8 cellular contexts compared by ENCODE assay signal in the genomic region with DNA sequence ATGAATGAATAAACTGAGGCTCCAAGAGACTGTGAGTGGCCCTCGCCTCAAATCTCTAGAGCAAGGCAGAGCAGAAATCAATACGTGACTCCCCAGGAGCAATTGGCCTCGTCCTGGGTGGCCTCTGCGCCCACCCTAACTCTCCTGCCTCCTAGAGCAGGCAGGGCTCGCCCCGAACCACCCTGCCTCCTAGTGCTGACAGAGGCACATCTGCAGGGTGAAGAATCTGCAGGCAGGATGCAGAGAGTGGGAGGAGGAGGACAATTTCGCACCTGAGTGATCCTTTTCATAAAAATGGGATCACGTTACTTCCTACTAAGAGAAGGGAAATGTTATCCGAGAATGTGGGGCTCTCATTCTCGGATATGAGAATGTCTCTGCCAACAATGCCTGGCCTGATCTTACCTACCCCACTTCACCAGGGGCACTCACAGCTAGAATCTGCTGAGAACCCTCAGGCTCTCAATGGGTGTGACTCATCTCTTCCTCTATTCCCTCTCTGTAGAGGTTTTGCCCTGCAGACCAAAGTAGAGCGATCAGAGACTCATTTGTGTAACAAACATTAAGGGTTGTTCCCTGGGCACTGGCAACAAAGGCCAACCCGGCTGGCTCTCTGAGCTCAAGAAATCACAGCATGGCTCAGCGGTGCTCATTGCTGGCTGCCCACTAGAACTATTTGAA.
DNase-seq lines count a peak whose midpoint lies in the region; ATAC-seq and TF ChIP-seq lines count a peak whose summit lies in the region.

No MANE protein-coding gene starts in this region.

- peaks cover 8% of the 10 kb centered on the region for H3K9me3 Mint-ChIP-seq in activated T-helper 2 cell treated with anti-CD3 and anti-CD28 coated beads, Interferon-gamma antibody, Interleukin-2, Interleukin-4, amounts not matched to agents 10 μg/mL and 5 μg/mL and 100 μg/mL, durations not matched to agents 14 hours and 24 hours and 36 hours
- H3K9me3 Mint-ChIP-seq in immature natural killer cell: no peaks in the 10 kb centered on the region

- no peak overlapping the region for H3K9ac ChIP-seq in colonic mucosa (ENCODE audit: low read depth in 2 of 2, low read length in 2 of 2)

- H3K4me3 ChIP-seq in colonic mucosa: no peak overlapping the region

- no peaks in the 10 kb centered on the region for H3K27me3 ChIP-seq in colonic mucosa

- peak overlapping the region; percentile 60 for H3K4me3 Mint-ChIP-seq in activated T-helper 2 cell treated with anti-CD3 and anti-CD28 coated beads, Interferon-gamma antibody, Interleukin-2, Interleukin-4, amounts not matched to agents 10 μg/mL and 5 μg/mL and 100 μg/mL, durations not matched to agents 14 hours and 24 hours and 36 hours (ENCODE audit: low read depth)
- H3K4me3 Mint-ChIP-seq in immature natural killer cell: peak overlapping the region in 3 of 5 donors; percentile 49 to 78 (median 56)

- H3K4me1 ChIP-seq in colonic mucosa: peaks cover 6% of the 10 kb centered on the region

- H3K36me3 Mint-ChIP-seq in activated T-helper 2 cell treated with anti-CD3 and anti-CD28 coated beads, Interferon-gamma antibody, Interleukin-2, Interleukin-4, amounts not matched to agents 10 μg/mL and 5 μg/mL and 100 μg/mL, durations not matched to agents 14 hours and 24 hours and 36 hours (ENCODE audit: low read depth): peaks cover 15% of the 10 kb centered on the region
- peaks cover 0 to 5% (median 5%) of the 10 kb centered on the region in 3 donors for H3K36me3 Mint-ChIP-seq in immature natural killer cell

- peak overlapping the region; percentile 96 for H3K27ac Mint-ChIP-seq in activated T-helper 2 cell treated with anti-CD3 and anti-CD28 coated beads, Interferon-gamma antibody, Interleukin-2, Interleukin-4, amounts not matched to agents 10 μg/mL and 5 μg/mL and 100 μg/mL, durations not matched to agents 14 hours and 24 hours and 36 hours
- peak overlapping the region in 3 of 6 donors; percentile 17 to 64 (median 29) for H3K27ac Mint-ChIP-seq in immature natural killer cell

- peaks cover 5% of the 10 kb centered on the region for H3K27me3 Mint-ChIP-seq in activated T-helper 2 cell treated with anti-CD3 and anti-CD28 coated beads, Interferon-gamma antibody, Interleukin-2, Interleukin-4, amounts not matched to agents 10 μg/mL and 5 μg/mL and 100 μg/mL, durations not matched to agents 14 hours and 24 hours and 36 hours (ENCODE audit: low read depth)
- H3K27me3 Mint-ChIP-seq in immature natural killer cell (ENCODE audit: low read depth in 3 of 3): peaks cover 30 to 64% (median 48%) of the 10 kb centered on the region in 3 donors

- H3K27ac ChIP-seq in colonic mucosa: no peak overlapping the region

- intact Hi-C loops in activated T-helper 2 cell treated with anti-CD3 and anti-CD28 coated beads, Interferon-gamma antibody, Interleukin-2, Interleukin-4, amounts not matched to agents 10 μg/mL and 5 μg/mL and 100 μg/mL, durations not matched to agents 14 hours and 24 hours and 36 hours (cut with micrococcal nuclease): loop anchor here (1.0 to 5.0 kb wide), 4 partner anchors 24 to 708 kb away; a partner anchor contains a TSS
- intact Hi-C loops in colonic mucosa (cut with DNase I): no loop called here

- no peaks in the 10 kb centered on the region for H3K36me3 ChIP-seq in colonic mucosa

- peak; percentile 47 for ATAC-seq in GM21390 (IDR thresholded peaks at IDR 0.05; ENCODE audit: unreplicated experiment)

- DNase-seq in Caki2 (ENCODE audit: low read depth) (peak; percentile 77), HK-2 (ENCODE audit: unreplicated experiment) (peak; percentile 39), NOMO-1 (lab: John Stamatoyannopoulos, UW; ENCODE audit: unreplicated experiment in 2 of 2) (peak; percentile 76 to 87), immature natural killer cell (peak in 1 of 3 donors; percentile 12), colonic mucosa (no peak), D341Med (ENCODE audit: low spot score) (no peak)
- DNase-seq in activated T-helper 2 cell treated with anti-CD3 and anti-CD28 coated beads, Interferon-gamma antibody, Interleukin-2, Interleukin-4, amounts not matched to agents 10 μg/mL and 5 μg/mL and 100 μg/mL, durations not matched to agents 14 hours and 24 hours and 36 hours (ENCODE audit: low spot score): peak; percentile 47

- no peak for TF ChIP-seq CTCF in colonic mucosa (IDR thresholded peaks at IDR 0.05)

- in situ Hi-C loops in Caki2 (cut with HindIII; ENCODE audit: low pct_unique_long_range_greater_than_20kb, low sequenced_read_pairs): no loop called here

- H3K9me3 ChIP-seq in colonic mucosa: no peaks in the 10 kb centered on the region

- peaks cover 77% of the 10 kb centered on the region for H3K4me1 Mint-ChIP-seq in activated T-helper 2 cell treated with anti-CD3 and anti-CD28 coated beads, Interferon-gamma antibody, Interleukin-2, Interleukin-4, amounts not matched to agents 10 μg/mL and 5 μg/mL and 100 μg/mL, durations not matched to agents 14 hours and 24 hours and 36 hours (ENCODE audit: low read depth)
- peaks cover 39 to 52% of the 10 kb centered on the region in 2 donors for H3K4me1 Mint-ChIP-seq in immature natural killer cell

Comparison
In these comparisons a context has a peak if more than half of its experiments do, and no peak if none do; other contexts are left out.
1. DNase-seq: peak in Caki2 (single experiment), HK-2 (single experiment), NOMO-1 (2 of 2) and activated T-helper 2 cell treated with anti-CD3 and anti-CD28 coated beads, Interferon-gamma antibody, Interleukin-2, Interleukin-4, amounts not matched to agents 10 μg/mL and 5 μg/mL and 100 μg/mL, durations not matched to agents 14 hours and 24 hours and 36 hours (single experiment); none in colonic mucosa (single experiment) and D341Med (single experiment).